11 cellular contexts compared by ENCODE assay signal in the genomic region with DNA sequence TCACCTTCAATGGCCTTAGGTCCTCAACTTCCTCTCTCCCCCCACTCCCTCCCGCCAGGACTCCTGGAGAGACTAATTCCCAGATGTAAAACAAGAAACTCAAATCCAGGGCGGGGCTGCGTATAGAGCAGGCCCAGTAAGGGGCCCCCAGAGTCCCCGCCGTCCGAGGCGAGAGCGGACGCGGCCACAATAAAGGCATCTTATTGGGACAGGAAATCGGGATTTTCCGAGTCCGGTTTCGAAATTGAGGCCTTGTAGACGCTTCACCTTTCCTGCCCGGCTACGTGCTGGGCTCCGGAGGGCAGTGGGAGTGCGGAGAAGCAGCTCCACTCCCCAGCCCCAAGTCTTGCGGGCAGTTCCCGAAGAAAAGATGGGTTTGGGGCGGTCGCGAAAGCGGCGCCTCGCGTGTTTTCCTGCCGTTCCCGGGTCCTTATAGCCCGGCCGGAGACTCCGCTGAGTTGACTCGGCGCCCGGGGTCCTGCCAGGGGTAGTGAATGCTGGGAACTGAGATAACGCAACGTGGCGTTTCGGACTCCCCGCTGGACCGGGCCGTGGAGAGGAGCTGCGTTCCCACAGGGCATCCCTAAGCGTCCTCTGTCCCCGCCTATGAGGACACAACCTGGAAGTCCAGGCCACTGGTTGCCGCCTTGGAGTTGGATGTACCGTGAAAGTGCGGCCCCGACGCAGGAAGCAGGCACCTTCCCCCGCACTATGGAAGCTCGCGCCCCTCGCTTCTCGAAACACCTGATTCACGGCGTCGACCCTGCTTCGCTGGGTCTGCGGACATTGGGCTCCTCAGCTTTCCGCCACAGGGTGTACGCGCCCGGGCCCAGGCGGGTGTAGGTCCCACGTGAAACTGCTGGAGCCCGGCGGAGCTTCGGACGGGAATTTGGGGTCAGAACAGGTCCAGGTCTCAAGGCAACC. TPM values are rescaled to one million over a fixed set of nuclear protein-coding genes. Genes with fewer than 3 reads are reported as not detected.
DNase-seq lines count a peak whose midpoint lies in the region; ATAC-seq and TF ChIP-seq lines count a peak whose summit lies in the region.
"Had no signal": no experiment of that assay in that cellular context is flagged by ENCODE, and none has a peak within 500 bp of the region (broad histone marks: within the 10 kb centered on the region; RNA-seq: fewer than 3 reads in every experiment).

No MANE protein-coding gene starts in this region.

- ATAC-seq in central memory CD8-positive, alpha-beta T cell (replicated peaks; ENCODE audit: extremely low read depth, poor library complexity, severe bottlenecking), result no peak
- ATAC-seq in HG03378 (IDR thresholded peaks at IDR 0.05; ENCODE audit: unreplicated experiment) (no peak), HG02852 (IDR thresholded peaks at IDR 0.05; ENCODE audit: unreplicated experiment) (no peak), HG02870 (IDR thresholded peaks at IDR 0.05; ENCODE audit: unreplicated experiment) (no peak)

- H3K4me1 Mint-ChIP-seq in IgD-negative memory B cell, result peaks cover 10 to 14% (median 12%) of the 10 kb centered on the region in 3 donors
- peaks cover 18% of the 10 kb centered on the region for H3K4me1 Mint-ChIP-seq in central memory CD8-positive, alpha-beta T cell

- H3K36me3 ChIP-seq in spleen, result no peaks in the 10 kb centered on the region

- H3K4me3 ChIP-seq in spleen (peak overlapping the region; percentile 1 to 63 (median 26)), lower leg skin (ENCODE audit: low read depth, poor library complexity, severe bottlenecking) (no peak overlapping the region)

- H3K4me3 Mint-ChIP-seq in IgD-negative memory B cell, result peak overlapping the region; percentile 9 to 60 (median 52)
- peak overlapping the region; percentile 46 for H3K4me3 Mint-ChIP-seq in central memory CD8-positive, alpha-beta T cell

- H3K4me1 ChIP-seq in spleen, result peaks cover 16 to 51% (median 33%) of the 10 kb centered on the region in 6 donors

- H3K27me3 ChIP-seq in spleen (replicated peaks in 1 of 7), result peaks cover 4 to 100% (median 63%) of the 10 kb centered on the region in 7 donors

- DNase-seq in central memory CD8-positive, alpha-beta T cell (ENCODE audit: low spot score in 2 of 2), result no peak
- peak; percentile 61 for DNase-seq in left kidney (ENCODE audit: low read depth, low spot score)
- peak; percentile 61 for DNase-seq in spleen
- no peak for DNase-seq in lower leg skin (ENCODE audit: low spot score in 2 of 2)
- DNase-seq: activated CD8-positive, alpha-beta memory T cell treated with anti-CD3 and anti-CD28 coated beads, Interleukin-2, amount 50 U/mL, for 4 hours; OCI-M1 had no signal

- no peak for TF ChIP-seq POLR2A in spleen (IDR thresholded peaks at IDR 0.05)
- TF ChIP-seq POLR2A in lower leg skin (IDR thresholded peaks at IDR 0.05), result no peak

- 1 to 8% (median 3%) methylated on average over 30 to 71 of the region's 71 CpGs for WGBS in spleen, 5 donors
- 53 to 56% methylated on average over 70 to 71 of the region's 71 CpGs for WGBS in lower leg skin, 2 donors

- peak overlapping the region in 2 of 3 donors; percentile 4 to 63 for H3K27ac Mint-ChIP-seq in IgD-negative memory B cell
- no peak overlapping the region for H3K27ac Mint-ChIP-seq in central memory CD8-positive, alpha-beta T cell (ENCODE audit: low read depth)

- no peak overlapping the region for H3K27ac ChIP-seq in spleen

- H3K9me3 Mint-ChIP-seq in IgD-negative memory B cell, result no peaks in the 10 kb centered on the region
- H3K9me3 Mint-ChIP-seq in central memory CD8-positive, alpha-beta T cell, result no peaks in the 10 kb centered on the region

- no peaks in the 10 kb centered on the region for H3K36me3 Mint-ChIP-seq in IgD-negative memory B cell
- peaks cover 9% of the 10 kb centered on the region for H3K36me3 Mint-ChIP-seq in central memory CD8-positive, alpha-beta T cell (ENCODE audit: insufficient read depth)

- TF ChIP-seq CTCF in spleen (IDR thresholded peaks at IDR 0.05 in 8 of 11, conservative IDR thresholded peaks at IDR 0.05 in 3 of 11), result no peak
- TF ChIP-seq CTCF in lower leg skin (IDR thresholded peaks at IDR 0.05), result no peak

- peaks cover 61% of the 10 kb centered on the region for H3K27me3 Mint-ChIP-seq in IgD-negative memory B cell
- peaks cover 90% of the 10 kb centered on the region for H3K27me3 Mint-ChIP-seq in central memory CD8-positive, alpha-beta T cell

- H3K9me3 ChIP-seq in spleen, result no peaks in the 10 kb centered on the region

- intact Hi-C loops in spleen (cut with DNase I; ENCODE audit: low total_unique reads), result no loop called here
- intact Hi-C loops in lower leg skin (cut with DNase I; ENCODE audit: low total_unique reads), result no loop called here

RNA-seq across cellular contexts. Expression of gene CHRM1, which starts 4.8 kb away (rescaled TPM):
- polyA plus RNA-seq in IgD-negative memory B cell (not detected), spleen (not detected)
- total RNA-seq in spleen (not detected), lower leg skin (1 to 10 TPM; 1.5 to 7.6 (median 4.5) TPM)
- total RNA-seq: H4 had no signal

RNA-seq across cellular contexts. Expression of gene SLC3A2, which starts 45.3 kb away (rescaled TPM):
- 111 TPM for polyA plus RNA-seq in IgD-negative memory B cell
- total RNA-seq in spleen, result 100 to 1,000 TPM; 102 to 138 (median 114) TPM
- polyA plus RNA-seq in spleen, result 10 to 100 TPM; 48.7 to 58.4 (median 52.8) TPM
- total RNA-seq in lower leg skin, result 100 to 1,000 TPM; 175 to 190 (median 187) TPM

RNA-seq across cellular contexts. Expression of gene SLC22A6, which starts 58.8 kb away (rescaled TPM):
- not detected for polyA plus RNA-seq in IgD-negative memory B cell
- total RNA-seq in spleen, result not detected
- not detected for polyA plus RNA-seq in spleen
- total RNA-seq in lower leg skin, result not detected
- total RNA-seq: H4 had no signal

Comparison
In these comparisons a context has a peak if more than half of its experiments do, and no peak if none do; other contexts are left out.
1. DNase-seq: peak in left kidney (single experiment) and spleen (single experiment); none in central memory CD8-positive, alpha-beta T cell (0 of 2) and lower leg skin (0 of 2).